In the genomic region with DNA sequence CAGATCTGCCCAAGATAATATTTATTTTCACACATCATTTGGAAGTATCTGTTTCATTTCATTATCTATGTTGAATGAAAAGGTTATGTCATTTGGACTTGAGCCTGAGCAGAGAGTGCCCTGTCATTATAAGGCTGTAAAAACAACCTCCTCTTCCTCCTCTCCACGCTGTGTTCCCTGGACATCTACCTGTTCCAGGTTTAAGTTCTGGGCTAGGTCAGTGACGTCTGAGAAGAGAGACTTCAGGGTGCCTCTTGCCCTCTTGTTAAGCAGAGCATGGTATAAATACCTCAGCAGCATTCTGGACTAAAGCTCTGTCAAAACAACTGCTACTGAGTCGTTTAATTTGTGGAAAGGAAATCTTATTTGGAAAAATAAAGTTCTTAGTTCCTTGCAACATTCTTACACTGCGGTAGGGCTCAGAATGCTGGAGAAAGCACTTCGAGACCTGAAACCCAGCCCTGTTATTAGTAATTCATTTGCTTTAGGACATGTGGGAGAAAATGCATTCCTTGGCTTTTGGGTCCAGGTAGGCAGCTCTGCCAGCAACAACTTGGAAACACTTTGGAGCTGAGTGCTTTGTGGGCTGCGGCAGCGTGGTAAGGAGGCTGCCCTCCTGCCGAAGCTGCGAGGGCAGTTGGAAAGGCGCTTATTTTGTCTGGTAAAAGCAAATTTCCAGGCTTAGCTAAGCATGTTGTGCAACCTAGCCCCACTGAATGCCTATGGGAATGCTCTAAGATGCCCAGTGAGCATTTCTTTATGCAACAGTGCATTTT, we compare ENCODE assay signal across 28 cellular contexts.
DNase-seq lines count a peak whose midpoint lies in the region; ATAC-seq, FAIRE-seq and TF ChIP-seq lines count a peak whose summit lies in the region.
"Had no signal": no experiment of that assay in that cellular context is flagged by ENCODE, and none has a peak within 500 bp of the region (broad histone marks: within the 10 kb centered on the region; RNA-seq: fewer than 3 reads in every experiment).

No MANE protein-coding gene starts in this region.

- H3K4ac ChIP-seq in IMR-90 (ENCODE audit: low read depth, low read length), result no peak overlapping the region

- TF ChIP-seq RAD21 in IMR-90 (IDR thresholded peaks at IDR 0.05; ENCODE audit: low read length), result no peak

- no peak overlapping the region for H3K14ac ChIP-seq in IMR-90 (replicated peaks; ENCODE audit: low read depth, low read length)

- no TSS peak for BruUV-seq in IMR-90 (replicated peaks; lab: Mats Ljungman, UMichigan)

- H3K9me3 ChIP-seq in IMR-90 (ENCODE audit: control insufficient read depth, insufficient read depth, low read length), result no peaks in the 10 kb centered on the region
- no peaks in the 10 kb centered on the region for H3K9me3 ChIP-seq in adipocyte (ENCODE audit: control insufficient read depth, low read length)
- H3K9me3 ChIP-seq in keratinocyte (ENCODE audit: control insufficient read depth, low read depth, low read length), result no peaks in the 10 kb centered on the region
- H3K9me3 ChIP-seq in BE2C, result no peaks in the 10 kb centered on the region
- H3K9me3 ChIP-seq: HAP-1, neutrophil, tibial artery had no signal

- no peaks in the 10 kb centered on the region for H3K36me3 ChIP-seq in IMR-90 (ENCODE audit: control insufficient read depth, insufficient read depth, low read length)
- no peaks in the 10 kb centered on the region for H3K36me3 ChIP-seq in adipocyte (ENCODE audit: control insufficient read depth, insufficient read depth, low read length, severe bottlenecking)
- H3K36me3 ChIP-seq in keratinocyte (ENCODE audit: control insufficient read depth in 2 of 2, extremely low read depth in 1 of 2, insufficient read depth in 2 of 2, low read length in 2 of 2), result no peaks in the 10 kb centered on the region
- H3K36me3 ChIP-seq in BE2C, result no peaks in the 10 kb centered on the region
- H3K36me3 ChIP-seq: HAP-1, neutrophil, tibial artery had no signal

- H3K27ac ChIP-seq in IMR-90 (ENCODE audit: insufficient read depth, low read length) (no peak overlapping the region), keratinocyte (ENCODE audit: control insufficient read depth, insufficient read depth, low read length) (no peak overlapping the region)
- H3K27ac ChIP-seq: neutrophil, tibial artery, VCaP had no signal

- POLR2A ChIA-PET in IMR-90 (lab: Charles Lee; ENCODE audit: unreplicated experiment), result no interaction called here

- ATAC-seq in IMR-90 (ENCODE audit: low read depth) (no peak), sciatic nerve (peak; percentile 94), HG03571 (IDR thresholded peaks at IDR 0.05; ENCODE audit: unreplicated experiment) (no peak)
- ATAC-seq: Right ventricle myocardium inferior had no signal

- 92% methylated on average over 5 of the region's 10 CpGs; no CpG with 5 or more reads in 1 of the 2 experiments for WGBS in IMR-90 (ENCODE audit: extremely low coverage in 2 of 2, insufficient read length in 1 of 2), 2 experiments

- no peak overlapping the region for H2BK120ac ChIP-seq in IMR-90 (ENCODE audit: low read depth, low read length)

- intact Hi-C loops in IMR-90 (cut with micrococcal nuclease), result no loop called here
- intact Hi-C loops in sciatic nerve (cut with DNase I), result no loop called here

- H4K20me1 ChIP-seq in IMR-90 (ENCODE audit: insufficient read depth, low read length), result no peaks in the 10 kb centered on the region
- H4K20me1 ChIP-seq in keratinocyte (ENCODE audit: control insufficient read depth, extremely low read depth, insufficient read depth, low read length), result no peaks in the 10 kb centered on the region

- H2AK5ac ChIP-seq in IMR-90 (ENCODE audit: low read depth, low read length), result no peak overlapping the region

- FAIRE-seq in keratinocyte (lab: Jason Lieb, UNC), result peak; percentile 75

- DNase-seq in IMR-90 (no peak), adipocyte (ENCODE audit: low read depth) (peak; percentile 49), keratinocyte (ENCODE audit: low read depth, low spot score) (no peak), sciatic nerve (ENCODE audit: low spot score) (no peak), BE2C (no peak), glomerular visceral epithelial cell (ENCODE audit: extremely low spot score) (no peak)
- no peak for DNase-seq in activated naive CD4-positive, alpha-beta T cell treated with Interleukin-2 at 50 U/mL for 16 hours
- DNase-seq: activated CD4-positive, alpha-beta T cell treated with anti-CD3 and anti-CD28 coated beads, Interleukin-2, amount 10 ng/mL, durations not matched to agents 24 days and 14 days; activated naive CD4-positive, alpha-beta T cell treated with anti-CD3 and anti-CD28 coated beads, Interleukin-2, amount 10 ng/mL, durations not matched to agents 7 days and 5 days; activated T-cell treated with anti-CD3 and anti-CD28 coated beads, Interleukin-2, amount 50 U/mL, for 48 hours; caudate nucleus; CD4-positive, CD25-positive, alpha-beta regulatory T cell; dermis blood vessel endothelial cell; foreskin melanocyte; hippocampal formation; Karpas-422; NCI-H1048; NCI-H187 treated with DMSO at 0.1 percent for 48 hours; OCI-M1; retina; stimulated activated CD4-positive, alpha-beta T cell treated with anti-CD3 and anti-CD28 coated beads, Interleukin-4, amount 100 ng/mL, for 24 hours; stimulated activated naive CD4-positive, alpha-beta T cell treated with Interleukin-2 at 50 U/mL for 16 hours; tibial artery had no signal

- no peak overlapping the region for H2BK20ac ChIP-seq in IMR-90 (ENCODE audit: low read depth, low read length)

- no peak overlapping the region for H4K91ac ChIP-seq in IMR-90 (ENCODE audit: insufficient read depth, low read depth, low read length)

- H3K4me2 ChIP-seq in IMR-90 (ENCODE audit: low read depth, low read length), result no peak overlapping the region
- H3K4me2 ChIP-seq in keratinocyte (ENCODE audit: control insufficient read depth, extremely low read depth, insufficient read depth, low read depth, low read length), result peak overlapping the region; percentile 52

- H3K4me1 ChIP-seq in IMR-90 (ENCODE audit: control insufficient read depth, insufficient read depth, low read length), result peaks cover 2% of the 10 kb centered on the region; the same call in 1 of the 2 replicates
- H3K4me1 ChIP-seq in adipocyte (ENCODE audit: control insufficient read depth, insufficient read depth, low read length), result peaks cover 12% of the 10 kb centered on the region
- H3K4me1 ChIP-seq in keratinocyte (ENCODE audit: control insufficient read depth, extremely low read depth, insufficient read depth, low read length), result peaks cover 31% of the 10 kb centered on the region
- H3K4me1 ChIP-seq in BE2C, result no peaks in the 10 kb centered on the region

- H3K9me1 ChIP-seq in IMR-90 (ENCODE audit: insufficient read depth, low read length) (peaks cover 5% of the 10 kb centered on the region; the same call in 1 of the 2 replicates), keratinocyte (ENCODE audit: control insufficient read depth, extremely low read depth, insufficient read depth, low read length) (no peaks in the 10 kb centered on the region)

- CTCF ChIA-PET in IMR-90 (lab: Yijun Ruan, JAX), result no interaction called here

- no peak overlapping the region for H3K56ac ChIP-seq in IMR-90 (ENCODE audit: extremely low read depth, insufficient read depth, low read length)

- H2AFZ ChIP-seq in IMR-90 (replicated peaks; ENCODE audit: low read length, poor library complexity) (no peak overlapping the region), keratinocyte (ENCODE audit: control insufficient read depth, low read length) (no peak overlapping the region)

- no peak for TF ChIP-seq POLR2A in IMR-90 (IDR thresholded peaks at IDR 0.05; ENCODE audit: low read depth, low read length)

- H3K4me3 ChIP-seq in IMR-90 (ENCODE audit: insufficient read depth, low read depth, low read length) (no peak overlapping the region), adipocyte (ENCODE audit: low read length) (peak overlapping the region; percentile 59), keratinocyte (ENCODE audit: control insufficient read depth in 2 of 3, extremely low read depth in 1 of 3, insufficient read depth in 2 of 3, low read depth in 1 of 3, low read length in 3 of 3) (no peak overlapping the region), BE2C (ENCODE audit: low read depth, low read length) (no peak overlapping the region)
- H3K4me3 ChIP-seq: HAP-1, tibial artery had no signal

- H2BK15ac ChIP-seq in IMR-90 (ENCODE audit: low read depth, low read length), result no peak overlapping the region

- dilution Hi-C loops in IMR-90 (cut with HindIII; ENCODE audit: low sequenced_read_pairs, unreplicated experiment), result no loop called here
- dilution Hi-C loops in keratinocyte (cut with MboI; ENCODE audit: extremely low pct_ligation_motif_present, low sequenced_read_pairs), result no loop called here

- no peaks in the 10 kb centered on the region for H3K79me2 ChIP-seq in keratinocyte (ENCODE audit: control insufficient read depth, insufficient read depth, low read length)

- H3K23ac ChIP-seq in IMR-90 (ENCODE audit: low read depth, low read length), result no peak overlapping the region

- H4K8ac ChIP-seq in IMR-90 (ENCODE audit: low read depth in 2 of 2, low read length in 2 of 2), result no peak overlapping the region

- in situ Hi-C loops in IMR-90 (cut with MboI; ENCODE audit: low sequenced_read_pairs), result no loop called here

- no peak for TF ChIP-seq CTCF in IMR-90 (conservative IDR thresholded peaks at IDR 0.05; ENCODE audit: low read depth, low read length)
- no peak for TF ChIP-seq CTCF in keratinocyte (optimal IDR thresholded peaks at IDR 0.05 in 1 of 3, IDR thresholded peaks at IDR 0.05 in 1 of 3, conservative IDR thresholded peaks at IDR 0.05 in 1 of 3; ENCODE audit: extremely low read depth in 1 of 3, insufficient read depth in 2 of 3, low read length in 3 of 3)
- no peak for TF ChIP-seq CTCF in BE2C (IDR thresholded peaks at IDR 0.05; ENCODE audit: low read depth, low read length)

- H3K27me3 ChIP-seq in IMR-90 (ENCODE audit: control insufficient read depth, insufficient read depth, low read length) (peaks cover 16% of the 10 kb centered on the region), adipocyte (replicated peaks; ENCODE audit: control insufficient read depth, insufficient read depth, low read length) (peaks cover 20% of the 10 kb centered on the region), keratinocyte (ENCODE audit: control insufficient read depth, extremely low read depth, insufficient read depth, low read length) (no peaks in the 10 kb centered on the region), BE2C (no peaks in the 10 kb centered on the region)
- H3K27me3 ChIP-seq: tibial artery had no signal

- no peak overlapping the region for H4K5ac ChIP-seq in IMR-90 (ENCODE audit: low read depth, low read length)

- H3K9ac ChIP-seq in IMR-90 (ENCODE audit: low read depth, low read length) (no peak overlapping the region), adipocyte (ENCODE audit: low read length) (no peak overlapping the region), keratinocyte (ENCODE audit: control insufficient read depth, extremely low read depth, insufficient read depth, low read length) (no peak overlapping the region)

- no peaks in the 10 kb centered on the region for H3K79me1 ChIP-seq in IMR-90 (ENCODE audit: low read depth in 1 of 2, low read length in 2 of 2)

- no peak overlapping the region for H2AK9ac ChIP-seq in IMR-90 (replicated peaks; ENCODE audit: low read depth, low read length, poor library complexity)

- no peak overlapping the region for H2BK5ac ChIP-seq in IMR-90 (ENCODE audit: low read depth, low read length, poor library complexity, severe bottlenecking)

- no peak overlapping the region for H3K18ac ChIP-seq in IMR-90 (ENCODE audit: low read depth, low read length)

TF ChIP-seq in IMR-90, 13 proteins besides CTCF, POLR2A, EP300 and RAD21 (continues in another document):
- TF ChIP-seq SMC3 (IDR thresholded peaks at IDR 0.05; ENCODE audit: low read depth, low read length), result no peak
